In the genomic region with DNA sequence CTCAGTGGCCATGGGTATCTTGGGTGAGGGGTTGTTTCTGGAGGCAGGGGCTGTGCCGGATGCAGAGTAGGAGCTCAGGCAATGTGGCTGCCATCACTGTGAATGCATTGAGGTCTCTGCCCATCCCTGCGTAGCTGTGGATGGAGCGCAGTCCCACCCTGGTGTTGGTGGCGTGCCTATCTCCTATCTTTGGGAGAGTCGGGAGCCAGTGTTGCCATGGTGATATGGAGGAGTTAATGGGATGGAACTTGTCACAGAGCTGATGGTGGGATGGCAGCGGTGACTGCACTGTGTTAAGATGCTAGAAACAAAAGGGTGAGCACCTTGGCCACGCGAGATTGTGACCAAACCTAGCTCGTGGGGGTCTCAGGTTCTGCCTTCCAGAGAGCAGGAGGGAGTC, we compare ENCODE assay signal across 34 cellular contexts.
"Had no signal": no experiment of that assay in that cellular context is flagged by ENCODE, and none has a peak within 500 bp of the region (broad histone marks: within the 10 kb centered on the region; RNA-seq: fewer than 3 reads in every experiment).

No MANE protein-coding gene starts in this region.

- FAIRE-seq: RCC 7860 had no signal

- DNase-seq: activated CD4-positive, alpha-beta memory T cell treated with anti-CD3 and anti-CD28 coated beads, Interleukin-2, amount 10 ng/mL, durations not matched to agents 7 days and 5 days; activated CD4-positive, alpha-beta T cell treated with anti-CD3 and anti-CD28 coated beads for 1 hour; activated CD4-positive, alpha-beta T cell treated with anti-CD3 and anti-CD28 coated beads for 48 hours; activated CD4-positive, CD25-positive, alpha-beta regulatory T cell; activated CD8-positive, alpha-beta memory T cell treated with anti-CD3 and anti-CD28 coated beads for 24 hours; activated CD8-positive, alpha-beta memory T cell treated with anti-CD3 and anti-CD28 coated beads, Interleukin-2, amount 10 ng/mL, durations not matched to agents 7 days and 5 days; activated CD8-positive, alpha-beta memory T cell treated with anti-CD3 and anti-CD28 coated beads, Interleukin-2, amount 50 U/mL, for 48 hours; activated effector memory CD4-positive, alpha-beta T cell treated with Interleukin-2 at 50 U/mL for 16 hours; activated naive CD4-positive, alpha-beta T cell treated with anti-CD3 and anti-CD28 coated beads, Interleukin-2, amount 10 ng/mL, durations not matched to agents 7 days and 5 days; activated naive CD8-positive, alpha-beta T cell treated with anti-CD3 and anti-CD28 coated beads, Interleukin-2, amount 50 U/mL, for 24 hours; activated T-cell treated with anti-CD3 and anti-CD28 coated beads, Interleukin-2, amount 50 U/mL, for 48 hours; brain microvascular endothelial cell; MM.1S; MV-4-11; NCI-H1092; NCI-H1436 treated with DMSO at 0.1 percent for 48 hours; NCI-H1694 treated with DMSO at 0.1 percent for 48 hours; NCI-H2029; NCI-H345; NCI-H524 treated with DMSO at 0.1 percent for 48 hours; NK-92 treated with Interleukin-12 subunit alpha and Interleukin-12 subunit beta, amount 100 ng/mL, for 24 hours; PC-9; SHP77; SJCRH30; SW 1271; T-helper 1 cell; T-helper 2 cell; T1000; WERI-Rb-1 had no signal

- H2AFZ ChIP-seq: PC-9 had no signal

- H3K4me3 Mint-ChIP-seq: activated CD4-positive, alpha-beta memory T cell treated with anti-CD3 and anti-CD28 coated beads, Interleukin-2, amount 10 ng/mL, durations not matched to agents 7 days and 5 days; activated CD8-positive, alpha-beta memory T cell treated with anti-CD3 and anti-CD28 coated beads, Interleukin-2, amount 10 ng/mL, durations not matched to agents 7 days and 5 days; activated naive CD4-positive, alpha-beta T cell treated with anti-CD3 and anti-CD28 coated beads, Interleukin-2, amount 10 ng/mL, durations not matched to agents 7 days and 5 days; activated naive CD8-positive, alpha-beta T cell; activated naive CD8-positive, alpha-beta T cell treated with anti-CD3 and anti-CD28 coated beads, Interleukin-2, amount 50 U/mL, for 24 hours; central memory CD8-positive, alpha-beta T cell had no signal

- H3K36me3 ChIP-seq: brain microvascular endothelial cell, cardiac muscle cell, SJCRH30, WERI-Rb-1 had no signal

- H3K9me3 ChIP-seq: SJCRH30 had no signal

- H3K27ac Mint-ChIP-seq: activated CD4-positive, alpha-beta memory T cell treated with anti-CD3 and anti-CD28 coated beads, Interleukin-2, amount 10 ng/mL, durations not matched to agents 7 days and 5 days; activated CD8-positive, alpha-beta memory T cell treated with anti-CD3 and anti-CD28 coated beads, Interleukin-2, amount 10 ng/mL, durations not matched to agents 7 days and 5 days; activated naive CD4-positive, alpha-beta T cell treated with anti-CD3 and anti-CD28 coated beads, Interleukin-2, amount 10 ng/mL, durations not matched to agents 7 days and 5 days; activated naive CD8-positive, alpha-beta T cell; activated naive CD8-positive, alpha-beta T cell treated with anti-CD3 and anti-CD28 coated beads, Interleukin-2, amount 50 U/mL, for 24 hours had no signal

- H3K36me3 Mint-ChIP-seq: activated CD8-positive, alpha-beta memory T cell treated with anti-CD3 and anti-CD28 coated beads, Interleukin-2, amount 10 ng/mL, durations not matched to agents 7 days and 5 days; activated naive CD4-positive, alpha-beta T cell treated with anti-CD3 and anti-CD28 coated beads, Interleukin-2, amount 10 ng/mL, durations not matched to agents 7 days and 5 days; activated naive CD8-positive, alpha-beta T cell had no signal

- H3K9me3 Mint-ChIP-seq: activated CD4-positive, alpha-beta memory T cell treated with anti-CD3 and anti-CD28 coated beads, Interleukin-2, amount 10 ng/mL, durations not matched to agents 7 days and 5 days; activated naive CD4-positive, alpha-beta T cell treated with anti-CD3 and anti-CD28 coated beads, Interleukin-2, amount 10 ng/mL, durations not matched to agents 7 days and 5 days; central memory CD8-positive, alpha-beta T cell had no signal

- H3K9ac ChIP-seq: KMS-11 had no signal

- H3K27ac ChIP-seq: brain microvascular endothelial cell, cardiac muscle cell, KMS-11, PC-9, SJCRH30, WERI-Rb-1 had no signal

- H3K4me1 ChIP-seq: SJCRH30 had no signal

- H3K4me3 ChIP-seq: cardiac muscle cell, PC-9, SJCRH30 had no signal

- H3K4me2 ChIP-seq: KMS-11, PC-9 had no signal

- H3K27me3 ChIP-seq: brain microvascular endothelial cell, SJCRH30 had no signal
